7 cellular contexts compared by ENCODE assay signal in the genomic region with DNA sequence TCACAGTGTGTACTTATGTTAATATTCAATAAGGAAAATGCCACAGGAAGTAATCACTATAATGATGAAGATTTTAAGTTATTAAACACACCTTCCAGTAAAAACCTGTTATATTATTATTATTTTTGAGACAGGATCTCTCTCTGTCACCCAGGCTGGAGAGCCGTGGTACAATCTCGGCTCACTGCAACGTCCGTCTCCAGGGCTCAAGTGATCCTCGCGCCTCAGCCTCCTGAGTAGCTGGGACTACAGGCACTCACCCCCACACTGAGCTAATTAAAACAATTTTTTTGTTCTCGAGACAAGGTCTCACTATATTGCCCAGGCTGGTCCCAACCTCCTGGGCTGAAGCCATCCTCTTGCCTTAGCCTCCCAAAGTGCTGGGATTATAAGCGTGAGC. TPM values are rescaled to one million over a fixed set of nuclear protein-coding genes. Genes with fewer than 3 reads are reported as not detected.
DNase-seq lines count a peak whose midpoint lies in the region; ATAC-seq, FAIRE-seq and TF ChIP-seq lines count a peak whose summit lies in the region.
"Not testable (repeated sequence)": the region's sequence is repeated elsewhere in the genome, so short reads cannot be mapped to it uniquely, and the experiment has no call there.

No MANE protein-coding gene starts in this region.

- H3K9ac ChIP-seq in BLaER1 treated with 17β-estradiol and CSF1 and Interleukin-3, amounts not matched to agents 10 nM and 100 nM; H1 (replicated peaks in 1 of 4; ENCODE audit: extremely low read depth in 1 of 4, low read depth in 3 of 4, low read length in 3 of 4); HepG2 (ENCODE audit: insufficient read depth, low read depth, low read length): not testable (repeated sequence)
- H3K9ac ChIP-seq in Karpas-422 (ENCODE audit: low read length): peak overlapping the region; percentile 23; the same call in 1 of the 2 replicates

- not testable (repeated sequence) for TF ChIP-seq EP300 in H1 (IDR thresholded peaks at IDR 0.05; ENCODE audit: borderline replicate concordance in 1 of 2, low read depth in 2 of 2, low read length in 2 of 2); HepG2 (IDR thresholded peaks at IDR 0.05; ENCODE audit: low read depth in 2 of 2, low read length in 2 of 2); HepG2 (CRISPR knock-in tag; IDR thresholded peaks at IDR 0.05; ENCODE audit: borderline replicate concordance); stomach (IDR thresholded peaks at IDR 0.05)

- peaks cover 22 to 54% (median 34%) of the 10 kb centered on the region in 10 experiments for H3K4me1 ChIP-seq in BLaER1 treated with 17β-estradiol and CSF1 and Interleukin-3, amounts not matched to agents 10 nM and 100 nM
- peaks cover 66% of the 10 kb centered on the region for H3K4me1 ChIP-seq in Karpas-422 (ENCODE audit: low read length)
- not testable (repeated sequence) for H3K4me1 ChIP-seq in H1 (replicated peaks in 1 of 4; ENCODE audit: control insufficient read depth in 3 of 4, insufficient read depth in 4 of 4, low read length in 3 of 4)
- peaks cover 71% of the 10 kb centered on the region for H3K4me1 ChIP-seq in HepG2 (ENCODE audit: insufficient read depth, low read length)
- peaks cover 42 to 81% (median 54%) of the 10 kb centered on the region in 4 donors for H3K4me1 ChIP-seq in stomach

- H2BK20ac ChIP-seq in H1 (ENCODE audit: low read length): not testable (repeated sequence)

- not testable (repeated sequence) for H3K9me3 Mint-ChIP-seq in brain, neural crest cell

- H4K5ac ChIP-seq in H1 (ENCODE audit: insufficient read length, low read depth, low read length): not testable (repeated sequence)

- peak overlapping the region in 8 of 11 experiments; percentile 5 to 45 (median 25); a peak in 11 of 22 replicates for H3K4me2 ChIP-seq in BLaER1 treated with 17β-estradiol and CSF1 and Interleukin-3, amounts not matched to agents 10 nM and 100 nM
- peak overlapping the region; percentile 24 for H3K4me2 ChIP-seq in Karpas-422 (ENCODE audit: low read depth, low read length, poor library complexity, severe bottlenecking)
- not testable (repeated sequence) for H3K4me2 ChIP-seq in H1 (ENCODE audit: insufficient read depth in 1 of 2, low read depth in 2 of 2, low read length in 2 of 2)
- H3K4me2 ChIP-seq in HepG2 (ENCODE audit: low read depth, low read length): peak overlapping the region; percentile 80

- H2BK5ac ChIP-seq in H1 (ENCODE audit: low read depth, low read length): not testable (repeated sequence)

- H4K8ac ChIP-seq in H1 (ENCODE audit: extremely low read depth, insufficient read depth, low read length): not testable (repeated sequence)

- H3K27me3 Mint-ChIP-seq in brain; neural crest cell (ENCODE audit: low read depth): not testable (repeated sequence)

- ATAC-seq in HepG2: not testable (repeated sequence)

- H3K79me1 ChIP-seq in H1 (ENCODE audit: low read depth, low read length): not testable (repeated sequence)

- H3K4me3 ChIP-seq in BLaER1 treated with 17β-estradiol and CSF1 and Interleukin-3, amounts not matched to agents 10 nM and 100 nM; H1 (ENCODE audit: extremely low read depth in 1 of 4, insufficient read depth in 2 of 4, low read depth in 3 of 4, low read length in 4 of 4): not testable (repeated sequence)
- H3K4me3 ChIP-seq in Karpas-422 (ENCODE audit: low read length): peak overlapping the region; percentile 17; the same call in 1 of the 2 replicates
- peak overlapping the region in 1 of 3 experiments; percentile 18; a peak in 2 of 6 replicates for H3K4me3 ChIP-seq in HepG2 (replicated peaks in 1 of 3; ENCODE audit: insufficient read depth in 1 of 3, low read depth in 2 of 3, low read length in 3 of 3)
- peak overlapping the region in 1 of 4 donors; percentile 3 for H3K4me3 ChIP-seq in stomach

- TF ChIP-seq RAD21 in H1 (IDR thresholded peaks at IDR 0.05 in 1 of 2, conservative IDR thresholded peaks at IDR 0.05 in 1 of 2; ENCODE audit: low read depth in 2 of 2, low read length in 2 of 2); HepG2 (CRISPR knock-in tag; IDR thresholded peaks at IDR 0.05): not testable (repeated sequence)

- peaks cover 81% of the 10 kb centered on the region for H3K79me2 ChIP-seq in Karpas-422 (ENCODE audit: low read length)
- peaks cover 2 to 43% of the 10 kb centered on the region in 2 experiments; a peak in 3 of 4 replicates for H3K79me2 ChIP-seq in H1 (ENCODE audit: control insufficient read depth in 1 of 2, insufficient read depth in 2 of 2, low read length in 2 of 2)
- peaks cover 77% of the 10 kb centered on the region for H3K79me2 ChIP-seq in HepG2 (ENCODE audit: insufficient read depth, low read length)

- not testable (repeated sequence) for H3K27ac ChIP-seq in BLaER1 treated with 17β-estradiol and CSF1 and Interleukin-3, amounts not matched to agents 10 nM and 100 nM; H1 (ENCODE audit: low read depth, low read length)
- H3K27ac ChIP-seq in Karpas-422 (ENCODE audit: low read length) (peak overlapping the region; percentile 82), HepG2 (ENCODE audit: extremely low read length, insufficient read depth, low read length) (peak overlapping the region; percentile 67), stomach (peak overlapping the region in 3 of 5 donors; percentile 8 to 34 (median 29))

- H4K91ac ChIP-seq in H1 (replicated peaks; ENCODE audit: insufficient read length, low read length): not testable (repeated sequence)

- not testable (repeated sequence) for TF ChIP-seq POLR2A in H1 (IDR thresholded peaks at IDR 0.05; ENCODE audit: control extremely low read depth in 1 of 2, low read depth in 2 of 2, low read length in 2 of 2); HepG2 (IDR thresholded peaks at IDR 0.05; ENCODE audit: insufficient read depth in 1 of 2, low read depth in 2 of 2, low read length in 2 of 2); stomach (IDR thresholded peaks at IDR 0.05)

- H2AK5ac ChIP-seq in H1 (ENCODE audit: low read depth, low read length): 0 out of 2 replicates have a peak overlapping the region, but pooled peaks have one; percentile 39

- not testable (repeated sequence) for H3K27me3 ChIP-seq in BLaER1 treated with 17β-estradiol and CSF1 and Interleukin-3, amounts not matched to agents 10 nM and 100 nM; Karpas-422 (ENCODE audit: low read length); H1 (replicated peaks in 1 of 4; ENCODE audit: control insufficient read depth in 3 of 4, extremely low read depth in 1 of 4, insufficient read depth in 3 of 4, low read length in 3 of 4); HepG2 (ENCODE audit: control insufficient read depth in 1 of 2, insufficient read depth in 2 of 2, low read length in 2 of 2); stomach

- H3K4ac ChIP-seq in H1 (replicated peaks; ENCODE audit: insufficient read length, low read depth, low read length): not testable (repeated sequence)

- H2AFZ ChIP-seq in Karpas-422 (ENCODE audit: low read length); H1 (ENCODE audit: low read length); HepG2 (ENCODE audit: low read length): not testable (repeated sequence)

- not testable (repeated sequence) for H2BK12ac ChIP-seq in H1 (ENCODE audit: low read depth, low read length)

- H3K4me1 Mint-ChIP-seq in brain: peaks cover 52% of the 10 kb centered on the region
- peaks cover 17% of the 10 kb centered on the region for H3K4me1 Mint-ChIP-seq in neural crest cell

- H3K18ac ChIP-seq in H1 (ENCODE audit: extremely low read depth, low read length): not testable (repeated sequence)

- TF ChIP-seq CTCF in brain (conservative IDR thresholded peaks at IDR 0.05); H1 (IDR thresholded peaks at IDR 0.05; ENCODE audit: control extremely low read depth in 1 of 3, insufficient read depth in 1 of 3, low read depth in 1 of 3, low read length in 3 of 3); HepG2 (CRISPR knock-in tag; IDR thresholded peaks at IDR 0.05); neural crest cell (conservative IDR thresholded peaks at IDR 0.05); stomach (IDR thresholded peaks at IDR 0.05): not testable (repeated sequence)

- not testable (repeated sequence) for H2BK15ac ChIP-seq in H1 (ENCODE audit: low read length)

- H3K23me2 ChIP-seq in H1 (ENCODE audit: low read depth, low read length): not testable (repeated sequence)

- not testable (repeated sequence) for DNase-seq in Karpas-422; H1 (ENCODE audit: low read depth in 1 of 2, low spot score in 2 of 2); HepG2 (ENCODE audit: low spot score); neural crest cell (ENCODE audit: low read depth, low spot score); stomach

- intact Hi-C loops in HepG2 (cut with micrococcal nuclease; ENCODE audit: unreplicated experiment); stomach (cut with DNase I; ENCODE audit: low total_unique reads): not testable (repeated sequence)

- WGBS in H1 (ENCODE audit: extremely low coverage in 1 of 2, insufficient coverage in 1 of 2, insufficient read length in 1 of 2, insufficient replicate concordance in 2 of 2, low coverage in 1 of 2, low lambda C conversion rate in 2 of 2, missing lambda C conversion rate in 1 of 2), 2 experiments: 91% methylated on average over 8 of the region's 8 CpGs; no CpG with 5 or more reads in 1 of the 2 experiments
- WGBS in HepG2 (ENCODE audit: low lambda C conversion rate): 84% methylated on average over 8 of the region's 8 CpGs
- WGBS in stomach, 5 donors: 66 to 86% (median 70%) methylated on average over 8 of the region's 8 CpGs

- FAIRE-seq in H1 (lab: Jason Lieb, UNC); HepG2 (lab: Jason Lieb, UNC): not testable (repeated sequence)

- H3K9me3 ChIP-seq in BLaER1 treated with 17β-estradiol and CSF1 and Interleukin-3, amounts not matched to agents 10 nM and 100 nM (replicated peaks in 1 of 11); Karpas-422 (ENCODE audit: low read length); H1 (ENCODE audit: insufficient read depth in 2 of 2, low read depth in 1 of 2, low read length in 1 of 2); HepG2 (ENCODE audit: low read length); stomach: not testable (repeated sequence)

- H3K14ac ChIP-seq in H1 (ENCODE audit: insufficient read length): not testable (repeated sequence)

- BruUV-seq in HepG2 (replicated peaks; lab: Mats Ljungman, UMichigan): not testable (repeated sequence)

- not testable (repeated sequence) for H3K23ac ChIP-seq in H1 (ENCODE audit: insufficient read length)

- peaks cover 0 to 25% (median 0%) of the 10 kb centered on the region in 11 experiments; a peak in 10 of 22 replicates for H3K36me3 ChIP-seq in BLaER1 treated with 17β-estradiol and CSF1 and Interleukin-3, amounts not matched to agents 10 nM and 100 nM
- not testable (repeated sequence) for H3K36me3 ChIP-seq in Karpas-422 (ENCODE audit: insufficient read depth, low read length); H1 (ENCODE audit: control insufficient read depth in 2 of 4, insufficient read depth in 4 of 4, low read length in 3 of 4); HepG2 (replicated peaks in 1 of 2; ENCODE audit: control insufficient read depth in 1 of 2, insufficient read depth in 2 of 2, low read length in 2 of 2); stomach

- H3K4me3 Mint-ChIP-seq in brain (peak overlapping the region in 3 of 5 experiments; percentile 26 to 70 (median 42)), neural crest cell (peak overlapping the region; percentile 72)

- H2BK120ac ChIP-seq in H1 (replicated peaks; ENCODE audit: low read depth, low read length): not testable (repeated sequence)

- peaks cover 56 to 83% (median 73%) of the 10 kb centered on the region in 11 experiments for H4K20me1 ChIP-seq in BLaER1 treated with 17β-estradiol and CSF1 and Interleukin-3, amounts not matched to agents 10 nM and 100 nM
- H4K20me1 ChIP-seq in Karpas-422 (ENCODE audit: insufficient read depth, low read depth, low read length); H1 (replicated peaks in 1 of 2; ENCODE audit: control insufficient read depth in 1 of 2, insufficient read depth in 2 of 2, low read length in 2 of 2): not testable (repeated sequence)
- peaks cover 32% of the 10 kb centered on the region for H4K20me1 ChIP-seq in HepG2 (ENCODE audit: insufficient read depth, low read length)

- not testable (repeated sequence) for H3K36me3 Mint-ChIP-seq in brain; neural crest cell (ENCODE audit: low read depth)

- CTCF ChIA-PET in H1 (lab: Charles Lee; ENCODE audit: partially characterized antibody); HepG2 (lab: Yijun Ruan, JAX; ENCODE audit: low intra/inter-chr PET ratio, low total read pairs): not testable (repeated sequence)

- POLR2A ChIA-PET in H1 (lab: Charles Lee; ENCODE audit: partially characterized antibody); HepG2 (lab: Yijun Ruan, JAX): not testable (repeated sequence)

- not testable (repeated sequence) for H3K27ac Mint-ChIP-seq in brain; neural crest cell (ENCODE audit: unreplicated experiment)

- in situ Hi-C loops in HepG2 (cut with HindIII; ENCODE audit: extremely low pct_ligation_motif_present, low pct_unique_long_range_greater_than_20kb): not testable (repeated sequence)

- not testable (repeated sequence) for H3K9me2 ChIP-seq in Karpas-422 (replicated peaks; ENCODE audit: insufficient read depth, low read length)

- H3K56ac ChIP-seq in H1 (replicated peaks; ENCODE audit: insufficient read length, low read depth, low read length): not testable (repeated sequence)

RNA-seq across cellular contexts. Expression of a gene that starts 3.5 kb away (rescaled TPM):
- 58.4 and 77.6 TPM in 2 replicates for total RNA-seq in Karpas-422 (2014; rRNA removed; shearing (Covaris generic); ENCODE audit: low replicate concordance)
- polyA plus RNA-seq in brain (ENCODE audit: insufficient read depth, low read depth, low replicate concordance): 58.3 TPM
- total RNA-seq in H1 (2021; fragmentation: NEBNext Ultra II Directional; extraction: Animal tissue kit (Norgen Biotek cat#: 25700)): 118 and 123 TPM in 2 replicates
- polyA plus RNA-seq in H1 (2011; rRNA removed): 46.3 and 56.6 TPM in 2 replicates
- 71.2 TPM for polyA plus RNA-seq in H1 (2011; cell fraction: cytosol; rRNA removed)
- 69.2 TPM for polyA plus RNA-seq in H1 (2011; cell fraction: nucleus; rRNA removed)
- polyA plus RNA-seq in H1 (2012, experiment 1 of 2): 82.7 to 93.1 TPM (median 88.1 TPM) in 4 replicates
- polyA plus RNA-seq in H1 (2012, experiment 2 of 2): 14.1 TPM
- 53.2 TPM for polyA plus RNA-seq in H1 (2013, experiment 1 of 2)
- polyA plus RNA-seq in H1 (2013, experiment 2 of 2): 55.1 TPM
- polyA minus RNA-seq in H1 (2011; rRNA and poly(A)+ RNA removed): 115 and 169 TPM in 2 replicates
- 43.0 TPM for polyA minus RNA-seq in H1 (2011; cell fraction: cytosol; rRNA and poly(A)+ RNA removed)
- 64.1 TPM for polyA minus RNA-seq in H1 (2011; cell fraction: nucleus; rRNA and poly(A)+ RNA removed)
- total RNA-seq in HepG2 (2016; rRNA removed; fragmentation: Illumina TruSeq; extraction: Trizol): 169 and 249 TPM in 2 replicates
- 29.3 and 30.1 TPM in 2 replicates for total RNA-seq in HepG2 (2016; cell fraction: cytosol; rRNA removed; fragmentation: Illumina TruSeq; extraction: Trizol; ENCODE audit: low read depth)
- 167 and 227 TPM in 2 replicates for total RNA-seq in HepG2 (2016; cell fraction: insoluble cytoplasmic fraction; rRNA removed; fragmentation: Illumina TruSeq; extraction: Trizol)
- total RNA-seq in HepG2 (2016; cell fraction: membrane; rRNA removed; fragmentation: Illumina TruSeq; extraction: Trizol): 76.3 and 82.8 TPM in 2 replicates
- 116 and 122 TPM in 2 replicates for total RNA-seq in HepG2 (2016; cell fraction: nucleus; rRNA removed; fragmentation: Illumina TruSeq; extraction: Trizol)
- 123 and 133 TPM in 2 replicates for polyA plus RNA-seq in HepG2 (2011; rRNA removed)
- polyA plus RNA-seq in HepG2 (2011; cell fraction: cytosol; rRNA removed): 73.0 and 84.6 TPM in 2 replicates
- 157 and 195 TPM in 2 replicates for polyA plus RNA-seq in HepG2 (2011; cell fraction: nucleus; rRNA removed)
- polyA plus RNA-seq in HepG2 (2012): 92.3 and 114 TPM in 2 replicates
- polyA plus RNA-seq in HepG2 (2016; cell fraction: cytosol; fragmentation: Illumina TruSeq; extraction: Trizol; ENCODE audit: low read depth): 11.7 and 12.8 TPM in 2 replicates
- polyA plus RNA-seq in HepG2 (2016; cell fraction: insoluble cytoplasmic fraction; fragmentation: Illumina TruSeq; extraction: Trizol; ENCODE audit: low read depth): 160 and 180 TPM in 2 replicates
- polyA plus RNA-seq in HepG2 (2016; cell fraction: membrane; fragmentation: Illumina TruSeq; extraction: Trizol; ENCODE audit: low read depth): 34.7 and 36.5 TPM in 2 replicates
- polyA plus RNA-seq in HepG2 (2016; cell fraction: nucleus; fragmentation: Illumina TruSeq; extraction: Trizol; ENCODE audit: insufficient read depth, low read depth): 194 and 214 TPM in 2 replicates
- polyA minus RNA-seq in HepG2 (2011; rRNA and poly(A)+ RNA removed; ENCODE audit: low replicate concordance): 160 and 261 TPM in 2 replicates
- polyA minus RNA-seq in HepG2 (2011; cell fraction: cytosol; rRNA and poly(A)+ RNA removed): 82.4 and 91.4 TPM in 2 replicates
- polyA minus RNA-seq in HepG2 (2011; cell fraction: nucleus; rRNA and poly(A)+ RNA removed): 115 and 127 TPM in 2 replicates
- 65.6 and 72.8 TPM in 2 replicates for total RNA-seq in neural crest cell
- total RNA-seq in stomach: 100 to 1,000 TPM in 2 of 5 donors, 10 to 100 TPM in 3; 70.6 to 126 (median 97.5) TPM
- 10 to 100 TPM; 35.1 to 62.8 (median 53.0) TPM for polyA plus RNA-seq in stomach

RNA-seq across cellular contexts. Expression of a gene that starts 41.0 kb away (rescaled TPM):
- 44.0 and 74.1 TPM in 2 replicates for total RNA-seq in Karpas-422 (2014; rRNA removed; shearing (Covaris generic); ENCODE audit: low replicate concordance)
- polyA plus RNA-seq in brain (ENCODE audit: insufficient read depth, low read depth, low replicate concordance): 17.5 TPM
- 85.1 and 97.8 TPM in 2 replicates for total RNA-seq in H1 (2021; fragmentation: NEBNext Ultra II Directional; extraction: Animal tissue kit (Norgen Biotek cat#: 25700))
- polyA plus RNA-seq in H1 (2011; rRNA removed): 58.1 and 60.0 TPM in 2 replicates
- 65.3 TPM for polyA plus RNA-seq in H1 (2011; cell fraction: cytosol; rRNA removed)
- polyA plus RNA-seq in H1 (2011; cell fraction: nucleus; rRNA removed): 399 TPM
- polyA plus RNA-seq in H1 (2012, experiment 1 of 2): 104 to 149 TPM (median 126 TPM) in 4 replicates
- polyA plus RNA-seq in H1 (2012, experiment 2 of 2): 59.0 TPM
- 69.4 TPM for polyA plus RNA-seq in H1 (2013, experiment 1 of 2)
- polyA plus RNA-seq in H1 (2013, experiment 2 of 2): 64.8 TPM
- 36.0 and 48.5 TPM in 2 replicates for polyA minus RNA-seq in H1 (2011; rRNA and poly(A)+ RNA removed)
- polyA minus RNA-seq in H1 (2011; cell fraction: cytosol; rRNA and poly(A)+ RNA removed): 37.4 TPM
- 101 TPM for polyA minus RNA-seq in H1 (2011; cell fraction: nucleus; rRNA and poly(A)+ RNA removed)
- 36.2 and 75.9 TPM in 2 replicates for total RNA-seq in HepG2 (2016; rRNA removed; fragmentation: Illumina TruSeq; extraction: Trizol)
- 34.0 and 35.5 TPM in 2 replicates for total RNA-seq in HepG2 (2016; cell fraction: cytosol; rRNA removed; fragmentation: Illumina TruSeq; extraction: Trizol; ENCODE audit: low read depth)
- total RNA-seq in HepG2 (2016; cell fraction: insoluble cytoplasmic fraction; rRNA removed; fragmentation: Illumina TruSeq; extraction: Trizol): 30.0 and 79.6 TPM in 2 replicates
- total RNA-seq in HepG2 (2016; cell fraction: membrane; rRNA removed; fragmentation: Illumina TruSeq; extraction: Trizol): 24.9 and 29.8 TPM in 2 replicates
- total RNA-seq in HepG2 (2016; cell fraction: nucleus; rRNA removed; fragmentation: Illumina TruSeq; extraction: Trizol): 104 and 124 TPM in 2 replicates
- 183 and 205 TPM in 2 replicates for polyA plus RNA-seq in HepG2 (2011; rRNA removed)
- polyA plus RNA-seq in HepG2 (2011; cell fraction: cytosol; rRNA removed): 51.3 and 61.8 TPM in 2 replicates
- polyA plus RNA-seq in HepG2 (2011; cell fraction: nucleus; rRNA removed): 924 and 979 TPM in 2 replicates
- 192 and 342 TPM in 2 replicates for polyA plus RNA-seq in HepG2 (2012)
- 11.9 and 14.0 TPM in 2 replicates for polyA plus RNA-seq in HepG2 (2016; cell fraction: cytosol; fragmentation: Illumina TruSeq; extraction: Trizol; ENCODE audit: low read depth)
- polyA plus RNA-seq in HepG2 (2016; cell fraction: insoluble cytoplasmic fraction; fragmentation: Illumina TruSeq; extraction: Trizol; ENCODE audit: low read depth): 44.5 and 55.7 TPM in 2 replicates
- 21.0 and 26.0 TPM in 2 replicates for polyA plus RNA-seq in HepG2 (2016; cell fraction: membrane; fragmentation: Illumina TruSeq; extraction: Trizol; ENCODE audit: low read depth)
- 410 and 416 TPM in 2 replicates for polyA plus RNA-seq in HepG2 (2016; cell fraction: nucleus; fragmentation: Illumina TruSeq; extraction: Trizol; ENCODE audit: insufficient read depth, low read depth)
- 19.4 and 69.4 TPM in 2 replicates for polyA minus RNA-seq in HepG2 (2011; rRNA and poly(A)+ RNA removed; ENCODE audit: low replicate concordance)
- polyA minus RNA-seq in HepG2 (2011; cell fraction: cytosol; rRNA and poly(A)+ RNA removed): 20.8 and 23.0 TPM in 2 replicates
- 224 and 250 TPM in 2 replicates for polyA minus RNA-seq in HepG2 (2011; cell fraction: nucleus; rRNA and poly(A)+ RNA removed)
- total RNA-seq in neural crest cell: 171 and 176 TPM in 2 replicates
- total RNA-seq in stomach: 100 to 1,000 TPM in 2 of 5 donors, 10 to 100 TPM in 3; 64.5 to 182 (median 78.8) TPM
- 100 to 1,000 TPM in 1 of 3 donors, 10 to 100 TPM in 2; 33.9 to 114 (median 43.1) TPM for polyA plus RNA-seq in stomach
